Comparison of ENCODE assay signal across 10 cellular contexts in the genomic region with DNA sequence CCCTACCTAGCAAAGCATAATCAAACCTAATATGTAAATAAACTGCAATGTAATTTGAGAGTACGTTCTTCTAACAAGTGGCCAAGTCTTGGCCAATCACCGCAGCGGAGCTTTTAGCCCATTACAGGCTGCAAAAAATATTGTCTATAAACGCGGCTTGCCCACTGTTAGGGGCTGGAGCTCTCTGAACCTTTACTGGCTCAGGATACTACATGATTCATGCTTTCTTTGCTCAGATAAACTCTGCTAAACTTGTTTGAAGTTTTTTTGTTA. TPM values are rescaled to one million over a fixed set of nuclear protein-coding genes. Genes with fewer than 3 reads are reported as not detected.
A peak's percentile ranks its signal among the peaks of the same experiment; 100 is the strongest.
DNase-seq lines count a peak whose midpoint lies in the region; ATAC-seq and TF ChIP-seq lines count a peak whose summit lies in the region.
"Had no signal": no experiment of that assay in that cellular context is flagged by ENCODE, and none has a peak within 500 bp of the region (broad histone marks: within the 10 kb centered on the region; RNA-seq: fewer than 3 reads in every experiment).

No MANE protein-coding gene starts in this region.

- 0 out of 2 replicates have a peak overlapping the region, but pooled peaks have one; percentile 94 for H3K4me3 ChIP-seq in MM.1S (ENCODE audit: low read length)
- H3K4me3 ChIP-seq in mammary epithelial cell (replicated peaks in 1 of 3; ENCODE audit: insufficient read depth in 1 of 3, low read depth in 2 of 3, low read length in 3 of 3): peak overlapping the region in 1 of 3 experiments; percentile 97
- peak overlapping the region; percentile 19 for H3K4me3 ChIP-seq in rectal smooth muscle tissue (ENCODE audit: low read length)
- no peak overlapping the region for H3K4me3 ChIP-seq in brain microvascular endothelial cell (ENCODE audit: low read depth, low read length)

- CTCF ChIA-PET in mammary epithelial cell (lab: Charles Lee; ENCODE audit: low non-redundant PET): no interaction called here

- H3K27ac ChIP-seq in MM.1S (ENCODE audit: low read length): no peak overlapping the region
- H3K27ac ChIP-seq in mammary epithelial cell (ENCODE audit: insufficient read depth, low read depth, low read length): no peak overlapping the region
- H3K27ac ChIP-seq in rectal smooth muscle tissue (ENCODE audit: low read depth, low read length): no peak overlapping the region
- no peak overlapping the region for H3K27ac ChIP-seq in brain microvascular endothelial cell

- H3K36me3 ChIP-seq in MM.1S (replicated peaks; ENCODE audit: insufficient read depth, low read length) (no peaks in the 10 kb centered on the region), mammary epithelial cell (ENCODE audit: insufficient read depth, low read length) (no peaks in the 10 kb centered on the region), rectal smooth muscle tissue (ENCODE audit: control insufficient read depth, insufficient read depth, low read length) (no peaks in the 10 kb centered on the region), brain microvascular endothelial cell (replicated peaks) (no peaks in the 10 kb centered on the region)

- H2AFZ ChIP-seq in MM.1S (ENCODE audit: low read length) (no peak overlapping the region), mammary epithelial cell (ENCODE audit: low read depth, low read length) (no peak overlapping the region)

- 54% methylated on average over 5 of the region's 5 CpGs for WGBS in mammary epithelial cell (ENCODE audit: low coverage, missing lambda C conversion rate)

- H3K9ac ChIP-seq in MM.1S (ENCODE audit: low read length): no peak overlapping the region
- H3K9ac ChIP-seq in mammary epithelial cell (ENCODE audit: insufficient read depth, low read length): no peak overlapping the region
- H3K9ac ChIP-seq in rectal smooth muscle tissue (ENCODE audit: low read length): no peak overlapping the region

- no peaks in the 10 kb centered on the region for H3K9me2 ChIP-seq in MM.1S (replicated peaks; ENCODE audit: insufficient read depth, low read length)

- BruUV-seq in mammary epithelial cell (replicated peaks; lab: Mats Ljungman, UMichigan): no TSS peak

- no peak for ATAC-seq in GM18520 (IDR thresholded peaks at IDR 0.05; ENCODE audit: unreplicated experiment)

- dilution Hi-C loops in mammary epithelial cell (cut with HindIII; ENCODE audit: low sequenced_read_pairs): no loop called here

- H4K20me1 ChIP-seq in MM.1S (ENCODE audit: insufficient read depth, low read length) (no peaks in the 10 kb centered on the region), mammary epithelial cell (ENCODE audit: insufficient read depth, low read length) (no peaks in the 10 kb centered on the region)

- intact Hi-C loops in mammary epithelial cell (cut with micrococcal nuclease): loop anchor here (1.0 kb wide), 1 partner anchor 57 kb away; the partner anchor contains the start of gene CYP2U1

- in situ Hi-C loops in mammary epithelial cell (cut with MboI; ENCODE audit: low sequenced_read_pairs in 2 of 2) (no loop called here), brain microvascular endothelial cell (cut with HindIII; ENCODE audit: low pct_ligation_motif_present, low sequenced_read_pairs) (no loop called here)

- H3K79me2 ChIP-seq in MM.1S (ENCODE audit: low read length): peaks cover 47% of the 10 kb centered on the region
- peaks cover 38% of the 10 kb centered on the region for H3K79me2 ChIP-seq in mammary epithelial cell (ENCODE audit: insufficient read depth, low read length)

- TF ChIP-seq CTCF in MM.1S (IDR thresholded peaks at IDR 0.05; ENCODE audit: low read length): no peak
- TF ChIP-seq CTCF in mammary epithelial cell (conservative IDR thresholded peaks at IDR 0.05 in 1 of 2, IDR thresholded peaks at IDR 0.05 in 1 of 2; ENCODE audit: extremely low read depth in 1 of 2, insufficient read depth in 1 of 2, low read depth in 1 of 2, low read length in 2 of 2): no peak
- no peak for TF ChIP-seq CTCF in brain microvascular endothelial cell (IDR thresholded peaks at IDR 0.05; ENCODE audit: low read depth, low read length, missing control alignments)

- DNase-seq in NCI-H1417 (lab: John Stamatoyannopoulos, UW) (peak in 2 of 3 experiments; percentile 25 to 62), NCI-H1417 treated with DMSO at 0.1 percent for 48 hours (lab: John Stamatoyannopoulos, UW) (no peak), MM.1S (no peak), mammary epithelial cell (no peak), brain microvascular endothelial cell (no peak)
- DNase-seq in stimulated activated CD4-positive, alpha-beta T cell treated with anti-CD3 and anti-CD28 coated beads, Interleukin-2, amount 100 ng/mL, for 48 hours: no peak
- DNase-seq: central memory CD4-positive, alpha-beta T cell had no signal

- H3K4me2 ChIP-seq in MM.1S (ENCODE audit: low read depth, low read length) (peak overlapping the region; percentile 97; the same call in 1 of the 2 replicates), mammary epithelial cell (ENCODE audit: insufficient read depth, low read depth, low read length) (peak overlapping the region; percentile 96)

- H3K27me3 ChIP-seq in MM.1S (replicated peaks; ENCODE audit: insufficient read depth, low read length) (no peaks in the 10 kb centered on the region), mammary epithelial cell (ENCODE audit: insufficient read depth, low read length) (no peaks in the 10 kb centered on the region), rectal smooth muscle tissue (ENCODE audit: control insufficient read depth, insufficient read depth, low read length) (no peaks in the 10 kb centered on the region), brain microvascular endothelial cell (replicated peaks) (no peaks in the 10 kb centered on the region)
- H3K27me3 ChIP-seq: SJSA1 had no signal

- H3F3A ChIP-seq in MM.1S (ENCODE audit: insufficient read depth, low read length): peaks cover 4% of the 10 kb centered on the region; the same call in 1 of the 2 replicates

- H3K9me3 ChIP-seq in MM.1S (replicated peaks; ENCODE audit: insufficient read depth, low read length) (no peaks in the 10 kb centered on the region), mammary epithelial cell (replicated peaks; ENCODE audit: insufficient read depth, low read length) (no peaks in the 10 kb centered on the region)
- H3K9me3 ChIP-seq: SJSA1 had no signal

- H3K4me1 ChIP-seq in MM.1S (ENCODE audit: low read length): peaks cover 28% of the 10 kb centered on the region
- H3K4me1 ChIP-seq in mammary epithelial cell (ENCODE audit: insufficient read depth, low read length): peaks cover 21% of the 10 kb centered on the region
- H3K4me1 ChIP-seq in rectal smooth muscle tissue (ENCODE audit: control insufficient read depth, insufficient read depth, low read length): no peaks in the 10 kb centered on the region

RNA-seq across cellular contexts. Expression of gene HADH, which starts 1.0 kb away (rescaled TPM):
- total RNA-seq in mammary epithelial cell: 10 to 100 TPM; 48.6 to 65.2 TPM
- polyA plus RNA-seq in mammary epithelial cell: 42.9 TPM
- 41.5 TPM for polyA minus RNA-seq in mammary epithelial cell

RNA-seq across cellular contexts. Expression of gene CYP2U1, which starts 57.4 kb away (rescaled TPM):
- total RNA-seq in mammary epithelial cell: 10 to 100 TPM in 1 of 2 donors, 1 to 10 TPM in 1; 7.5 to 30.7 TPM
- 2.8 TPM for polyA plus RNA-seq in mammary epithelial cell
- polyA minus RNA-seq in mammary epithelial cell: 1.4 TPM

Comparison
In these comparisons a context has a peak if more than half of its experiments do, and no peak if none do; other contexts are left out.
1. DNase-seq: peak in NCI-H1417 (2 of 3); none in NCI-H1417 treated with DMSO at 0.1 percent for 48 hours (single experiment), MM.1S (single experiment), mammary epithelial cell (single experiment), brain microvascular endothelial cell (single experiment) and stimulated activated CD4-positive, alpha-beta T cell treated with anti-CD3 and anti-CD28 coated beads, Interleukin-2, amount 100 ng/mL, for 48 hours (0 of 2).